In the genomic region with DNA sequence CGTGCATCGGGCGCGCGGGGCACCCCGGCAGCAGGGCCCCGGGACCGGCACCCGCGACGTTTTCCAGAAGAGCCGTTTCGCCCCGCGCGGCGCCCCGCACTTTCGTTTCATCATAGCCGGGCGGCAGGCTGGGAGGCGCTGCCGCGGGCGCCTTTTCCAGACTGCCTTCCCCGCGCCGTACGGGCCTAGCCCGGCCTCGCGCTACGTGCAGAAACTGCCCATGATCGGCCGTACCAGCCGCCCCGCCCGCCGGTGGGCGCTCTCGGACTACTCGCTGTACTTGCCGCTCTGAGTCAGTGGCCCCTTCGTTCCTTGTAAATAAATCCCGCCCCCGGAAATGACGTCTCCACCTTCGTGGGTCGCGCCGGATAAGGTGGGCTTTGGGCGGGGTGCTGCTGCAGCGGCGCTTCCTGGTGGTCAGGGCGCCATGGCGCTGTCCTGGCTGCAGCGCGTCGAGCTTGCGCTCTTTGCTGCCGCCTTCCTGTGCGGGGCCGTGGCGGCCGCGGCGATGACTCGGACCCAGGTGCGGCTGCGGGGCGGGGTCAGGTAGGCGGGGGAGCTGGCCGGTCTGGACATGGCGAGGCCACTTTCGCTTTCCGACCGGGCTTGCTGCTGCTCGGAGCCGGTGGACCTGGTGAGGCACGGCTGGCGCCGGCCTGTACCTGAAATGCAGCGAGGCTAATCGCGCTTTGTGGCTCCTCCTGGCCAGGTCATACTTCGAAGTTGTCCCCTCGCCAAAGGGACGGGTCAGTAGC, we compare ENCODE assay signal across 1 cellular context.
A peak's percentile ranks its signal among the peaks of the same experiment; 100 is the strongest.
TF ChIP-seq lines count a peak whose summit lies in the region.

A gene with protein sequence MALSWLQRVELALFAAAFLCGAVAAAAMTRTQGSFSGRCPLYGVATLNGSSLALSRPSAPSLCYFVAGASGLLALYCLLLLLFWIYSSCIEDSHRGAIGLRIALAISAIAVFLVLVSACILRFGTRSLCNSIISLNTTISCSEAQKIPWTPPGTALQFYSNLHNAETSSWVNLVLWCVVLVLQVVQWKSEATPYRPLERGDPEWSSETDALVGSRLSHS (plus strand): TSS at position 398 of the 755 bp plus-strand sequence. CDS start 30 bp downstream, at position 428.

TF ChIP-seq in HepG2, 621 proteins besides CTCF, POLR2A, EP300 and RAD21 (continued from another document and continues in another):
- TF ChIP-seq, protein P1, sequence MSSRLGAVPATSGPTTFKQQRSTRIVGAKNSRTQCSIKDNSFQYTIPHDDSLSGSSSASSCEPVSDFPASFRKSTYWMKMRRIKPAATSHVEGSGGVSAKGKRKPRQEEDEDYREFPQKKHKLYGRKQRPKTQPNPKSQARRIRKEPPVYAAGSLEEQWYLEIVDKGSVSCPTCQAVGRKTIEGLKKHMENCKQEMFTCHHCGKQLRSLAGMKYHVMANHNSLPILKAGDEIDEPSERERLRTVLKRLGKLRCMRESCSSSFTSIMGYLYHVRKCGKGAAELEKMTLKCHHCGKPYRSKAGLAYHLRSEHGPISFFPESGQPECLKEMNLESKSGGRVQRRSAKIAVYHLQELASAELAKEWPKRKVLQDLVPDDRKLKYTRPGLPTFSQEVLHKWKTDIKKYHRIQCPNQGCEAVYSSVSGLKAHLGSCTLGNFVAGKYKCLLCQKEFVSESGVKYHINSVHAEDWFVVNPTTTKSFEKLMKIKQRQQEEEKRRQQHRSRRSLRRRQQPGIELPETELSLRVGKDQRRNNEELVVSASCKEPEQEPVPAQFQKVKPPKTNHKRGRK (CRISPR knock-in tag; IDR thresholded peaks at IDR 0.05) = no peak; the same call in 1 of the 2 replicates
- 0 out of 2 replicates have a peak, but pooled peaks have one; percentile 16 for TF ChIP-seq STAT5B (CRISPR knock-in tag; IDR thresholded peaks at IDR 0.05)
- peak; percentile 78 for TF ChIP-seq JUND (CRISPR knock-in tag; IDR thresholded peaks at IDR 0.05)
- no peak for TF ChIP-seq ZC3H4 (CRISPR knock-in tag; IDR thresholded peaks at IDR 0.05; ENCODE audit: borderline replicate concordance)
- peak; percentile 96 for TF ChIP-seq KMT2A (CRISPR knock-in tag; IDR thresholded peaks at IDR 0.05)
- peak; percentile 97; the same call in 1 of the 2 replicates for TF ChIP-seq ZSCAN21 (CRISPR knock-in tag; IDR thresholded peaks at IDR 0.05; ENCODE audit: borderline replicate concordance)
- 0 out of 2 replicates have a peak, but pooled peaks have one; percentile 69 for TF ChIP-seq ZNF234 (CRISPR knock-in tag; conservative IDR thresholded peaks at IDR 0.05)
- peak; percentile 19 for TF ChIP-seq MED8 (CRISPR knock-in tag; IDR thresholded peaks at IDR 0.05; ENCODE audit: insufficient replicate concordance)
- TF ChIP-seq, protein P2, sequence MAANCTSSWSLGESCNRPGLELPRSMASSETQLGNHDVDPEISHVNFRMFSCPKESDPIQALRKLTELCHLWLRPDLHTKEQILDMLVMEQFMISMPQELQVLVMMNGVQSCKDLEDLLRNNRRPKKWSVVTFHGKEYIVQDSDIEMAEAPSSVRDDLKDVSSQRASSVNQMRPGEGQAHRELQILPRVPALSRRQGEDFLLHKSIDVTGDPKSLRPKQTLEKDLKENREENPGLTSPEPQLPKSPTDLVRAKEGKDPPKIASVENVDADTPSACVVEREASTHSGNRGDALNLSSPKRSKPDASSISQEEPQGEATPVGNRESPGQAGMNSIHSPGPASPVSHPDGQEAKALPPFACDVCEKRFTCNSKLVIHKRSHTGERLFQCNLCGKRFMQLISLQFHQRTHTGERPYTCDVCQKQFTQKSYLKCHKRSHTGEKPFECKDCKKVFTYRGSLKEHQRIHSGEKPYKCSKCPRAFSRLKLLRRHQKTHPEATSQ (CRISPR knock-in tag; IDR thresholded peaks at IDR 0.05; ENCODE audit: borderline replicate concordance) = peak; percentile 91
- peak; percentile 93 for TF ChIP-seq POLR2AphosphoS5 (IDR thresholded peaks at IDR 0.05; ENCODE audit: low read depth, low read length)
- TF ChIP-seq KLF6 (CRISPR knock-in tag; IDR thresholded peaks at IDR 0.05) = peak; percentile 67
- TF ChIP-seq ZNF468 (CRISPR knock-in tag; IDR thresholded peaks at IDR 0.05) = no peak
- TF ChIP-seq GLI4 (CRISPR knock-in tag; IDR thresholded peaks at IDR 0.05; ENCODE audit: borderline replicate concordance) = no peak
- TF ChIP-seq NFATC3 (CRISPR knock-in tag; IDR thresholded peaks at IDR 0.05) = no peak
- peak; percentile 5; the same call in 1 of the 2 replicates for TF ChIP-seq ATAD3A (CRISPR knock-in tag; IDR thresholded peaks at IDR 0.05)
- TF ChIP-seq, protein P3, sequence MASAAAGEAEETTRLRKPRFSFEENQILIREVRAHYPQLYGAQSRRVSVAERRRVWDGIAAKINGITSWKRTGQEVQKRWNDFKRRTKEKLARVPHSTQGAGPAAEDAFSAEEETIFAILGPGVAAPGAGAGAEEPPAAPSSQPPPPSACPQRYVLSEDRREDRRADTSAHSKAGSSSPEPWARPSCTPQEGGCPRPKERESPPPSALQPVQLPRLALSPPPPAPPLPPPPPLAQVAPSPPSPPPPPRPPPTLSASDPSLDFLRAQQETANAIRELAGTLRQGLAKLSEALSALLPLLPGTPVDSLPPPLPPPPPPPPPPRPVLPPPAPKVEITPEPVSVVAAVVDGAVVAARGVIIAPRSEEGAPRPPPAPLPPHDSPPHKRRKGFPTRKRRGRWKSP (CRISPR knock-in tag; IDR thresholded peaks at IDR 0.05) = peak; percentile 94
- peak; percentile 88 for TF ChIP-seq NCOA1 (CRISPR knock-in tag; IDR thresholded peaks at IDR 0.05)
- peak; percentile 86 for TF ChIP-seq ZFX (CRISPR knock-in tag; IDR thresholded peaks at IDR 0.05; ENCODE audit: low read depth)
- TF ChIP-seq, protein P4, sequence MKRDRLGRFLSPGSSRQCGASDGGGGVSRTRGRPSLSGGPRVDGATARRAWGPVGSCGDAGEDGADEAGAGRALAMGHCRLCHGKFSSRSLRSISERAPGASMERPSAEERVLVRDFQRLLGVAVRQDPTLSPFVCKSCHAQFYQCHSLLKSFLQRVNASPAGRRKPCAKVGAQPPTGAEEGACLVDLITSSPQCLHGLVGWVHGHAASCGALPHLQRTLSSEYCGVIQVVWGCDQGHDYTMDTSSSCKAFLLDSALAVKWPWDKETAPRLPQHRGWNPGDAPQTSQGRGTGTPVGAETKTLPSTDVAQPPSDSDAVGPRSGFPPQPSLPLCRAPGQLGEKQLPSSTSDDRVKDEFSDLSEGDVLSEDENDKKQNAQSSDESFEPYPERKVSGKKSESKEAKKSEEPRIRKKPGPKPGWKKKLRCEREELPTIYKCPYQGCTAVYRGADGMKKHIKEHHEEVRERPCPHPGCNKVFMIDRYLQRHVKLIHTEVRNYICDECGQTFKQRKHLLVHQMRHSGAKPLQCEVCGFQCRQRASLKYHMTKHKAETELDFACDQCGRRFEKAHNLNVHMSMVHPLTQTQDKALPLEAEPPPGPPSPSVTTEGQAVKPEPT (CRISPR knock-in tag; IDR thresholded peaks at IDR 0.05; ENCODE audit: low read depth) = no peak
- peak; percentile 41; the same call in 1 of the 2 replicates for TF ChIP-seq RFXANK (CRISPR knock-in tag; IDR thresholded peaks at IDR 0.05)
- no peak for TF ChIP-seq ATRX (CRISPR knock-in tag; IDR thresholded peaks at IDR 0.05; ENCODE audit: borderline replicate concordance)
- no peak for TF ChIP-seq ZNF256 (CRISPR knock-in tag; conservative IDR thresholded peaks at IDR 0.05)
- TF ChIP-seq ZNF337 (CRISPR knock-in tag; IDR thresholded peaks at IDR 0.05; ENCODE audit: borderline replicate concordance, low read depth) = peak; percentile 87; the same call in 1 of the 2 replicates
- TF ChIP-seq, protein P5, sequence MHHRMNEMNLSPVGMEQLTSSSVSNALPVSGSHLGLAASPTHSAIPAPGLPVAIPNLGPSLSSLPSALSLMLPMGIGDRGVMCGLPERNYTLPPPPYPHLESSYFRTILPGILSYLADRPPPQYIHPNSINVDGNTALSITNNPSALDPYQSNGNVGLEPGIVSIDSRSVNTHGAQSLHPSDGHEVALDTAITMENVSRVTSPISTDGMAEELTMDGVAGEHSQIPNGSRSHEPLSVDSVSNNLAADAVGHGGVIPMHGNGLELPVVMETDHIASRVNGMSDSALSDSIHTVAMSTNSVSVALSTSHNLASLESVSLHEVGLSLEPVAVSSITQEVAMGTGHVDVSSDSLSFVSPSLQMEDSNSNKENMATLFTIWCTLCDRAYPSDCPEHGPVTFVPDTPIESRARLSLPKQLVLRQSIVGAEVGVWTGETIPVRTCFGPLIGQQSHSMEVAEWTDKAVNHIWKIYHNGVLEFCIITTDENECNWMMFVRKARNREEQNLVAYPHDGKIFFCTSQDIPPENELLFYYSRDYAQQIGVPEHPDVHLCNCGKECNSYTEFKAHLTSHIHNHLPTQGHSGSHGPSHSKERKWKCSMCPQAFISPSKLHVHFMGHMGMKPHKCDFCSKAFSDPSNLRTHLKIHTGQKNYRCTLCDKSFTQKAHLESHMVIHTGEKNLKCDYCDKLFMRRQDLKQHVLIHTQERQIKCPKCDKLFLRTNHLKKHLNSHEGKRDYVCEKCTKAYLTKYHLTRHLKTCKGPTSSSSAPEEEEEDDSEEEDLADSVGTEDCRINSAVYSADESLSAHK (CRISPR knock-in tag; IDR thresholded peaks at IDR 0.05; ENCODE audit: borderline replicate concordance) = no peak
- TF ChIP-seq ZNF75D (CRISPR knock-in tag; IDR thresholded peaks at IDR 0.05; ENCODE audit: borderline replicate concordance) = no peak
- no peak; the same call in 1 of the 2 replicates for TF ChIP-seq RARA (CRISPR knock-in tag; IDR thresholded peaks at IDR 0.05)
- peak; percentile 91; the same call in 1 of the 2 replicates for TF ChIP-seq ZNF678 (CRISPR knock-in tag; IDR thresholded peaks at IDR 0.05)
- TF ChIP-seq ZNF614 (CRISPR knock-in tag; IDR thresholded peaks at IDR 0.05; ENCODE audit: borderline replicate concordance) = peak; percentile 72; the same call in 1 of the 2 replicates
- peak; percentile 74; the same call in 1 of the 2 replicates for TF ChIP-seq MAZ (IDR thresholded peaks at IDR 0.05; ENCODE audit: borderline replicate concordance, low read depth, low read length)
- TF ChIP-seq MAZ (CRISPR knock-in tag; IDR thresholded peaks at IDR 0.05; ENCODE audit: low read depth) = peak; percentile 91
- no peak for TF ChIP-seq ZNF737 (CRISPR knock-in tag; IDR thresholded peaks at IDR 0.05; ENCODE audit: borderline replicate concordance)
- TF ChIP-seq ZNF652 (CRISPR knock-in tag; IDR thresholded peaks at IDR 0.05; ENCODE audit: borderline replicate concordance, low read depth) = no peak
- peak; percentile 96 for TF ChIP-seq EEA1 (CRISPR knock-in tag; IDR thresholded peaks at IDR 0.05; ENCODE audit: borderline replicate concordance)
- TF ChIP-seq, protein P6, sequence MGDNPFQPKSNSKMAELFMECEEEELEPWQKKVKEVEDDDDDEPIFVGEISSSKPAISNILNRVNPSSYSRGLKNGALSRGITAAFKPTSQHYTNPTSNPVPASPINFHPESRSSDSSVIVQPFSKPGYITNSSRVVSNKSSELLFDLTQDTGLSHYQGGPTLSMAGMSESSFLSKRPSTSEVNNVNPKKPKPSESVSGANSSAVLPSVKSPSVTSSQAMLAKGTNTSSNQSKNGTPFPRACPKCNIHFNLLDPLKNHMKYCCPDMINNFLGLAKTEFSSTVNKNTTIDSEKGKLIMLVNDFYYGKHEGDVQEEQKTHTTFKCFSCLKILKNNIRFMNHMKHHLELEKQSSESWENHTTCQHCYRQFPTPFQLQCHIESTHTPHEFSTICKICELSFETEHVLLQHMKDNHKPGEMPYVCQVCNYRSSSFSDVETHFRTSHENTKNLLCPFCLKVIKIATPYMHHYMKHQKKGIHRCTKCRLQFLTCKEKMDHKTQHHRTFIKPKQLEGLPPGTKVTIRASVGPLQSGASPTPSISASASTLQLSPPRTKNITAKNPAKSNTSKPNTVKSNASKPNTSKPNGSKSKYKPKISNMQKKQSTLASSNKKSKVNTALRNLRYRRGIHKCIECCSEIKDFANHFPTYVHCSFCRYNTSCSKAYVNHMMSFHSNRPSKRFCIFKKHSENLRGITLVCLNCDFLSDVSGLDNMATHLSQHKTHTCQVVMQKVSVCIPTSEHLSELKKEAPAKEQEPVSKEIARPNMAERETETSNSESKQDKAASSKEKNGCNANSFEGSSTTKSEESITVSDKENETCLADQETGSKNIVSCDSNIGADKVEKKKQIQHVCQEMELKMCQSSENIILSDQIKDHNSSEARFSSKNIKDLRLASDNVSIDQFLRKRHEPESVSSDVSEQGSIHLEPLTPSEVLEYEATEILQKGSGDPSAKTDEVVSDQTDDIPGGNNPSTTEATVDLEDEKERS (CRISPR knock-in tag; IDR thresholded peaks at IDR 0.05) = 0 out of 2 replicates have a peak, but pooled peaks have one; percentile 52
- TF ChIP-seq ZNF329 (CRISPR knock-in tag; IDR thresholded peaks at IDR 0.05; ENCODE audit: low read depth) = no peak
- TF ChIP-seq ZSCAN9 (CRISPR knock-in tag; IDR thresholded peaks at IDR 0.05; ENCODE audit: borderline replicate concordance) = peak; percentile 72; the same call in 1 of the 2 replicates
- TF ChIP-seq NAIF1 (CRISPR knock-in tag; IDR thresholded peaks at IDR 0.05; ENCODE audit: borderline replicate concordance) = no peak
- TF ChIP-seq FOSL2 (CRISPR knock-in tag; IDR thresholded peaks at IDR 0.05) = peak; percentile 84
- TF ChIP-seq MLLT10 (CRISPR knock-in tag; IDR thresholded peaks at IDR 0.05) = no peak
- TF ChIP-seq CHCHD3 (CRISPR knock-in tag; IDR thresholded peaks at IDR 0.05) = 0 out of 2 replicates have a peak, but pooled peaks have one; percentile 43
- TF ChIP-seq ZNF761 (CRISPR knock-in tag; conservative IDR thresholded peaks at IDR 0.05) = peak; percentile 83
- TF ChIP-seq WIZ (CRISPR knock-in tag; IDR thresholded peaks at IDR 0.05) = peak; percentile 87
- no peak for TF ChIP-seq TEAD2 (CRISPR knock-in tag; IDR thresholded peaks at IDR 0.05)
- TF ChIP-seq TBX3 (IDR thresholded peaks at IDR 0.05; ENCODE audit: borderline replicate concordance) = 0 out of 2 replicates have a peak, but pooled peaks have one; percentile 27
- TF ChIP-seq TEAD3 (CRISPR knock-in tag; optimal IDR thresholded peaks at IDR 0.05; ENCODE audit: borderline replicate concordance) = peak; percentile 22
- TF ChIP-seq NR3C1 (CRISPR knock-in tag; IDR thresholded peaks at IDR 0.05) = no peak
- TF ChIP-seq SNAI1 (CRISPR knock-in tag; IDR thresholded peaks at IDR 0.05; ENCODE audit: borderline replicate concordance) = 0 out of 2 replicates have a peak, but pooled peaks have one; percentile 18
- TF ChIP-seq, protein P7, sequence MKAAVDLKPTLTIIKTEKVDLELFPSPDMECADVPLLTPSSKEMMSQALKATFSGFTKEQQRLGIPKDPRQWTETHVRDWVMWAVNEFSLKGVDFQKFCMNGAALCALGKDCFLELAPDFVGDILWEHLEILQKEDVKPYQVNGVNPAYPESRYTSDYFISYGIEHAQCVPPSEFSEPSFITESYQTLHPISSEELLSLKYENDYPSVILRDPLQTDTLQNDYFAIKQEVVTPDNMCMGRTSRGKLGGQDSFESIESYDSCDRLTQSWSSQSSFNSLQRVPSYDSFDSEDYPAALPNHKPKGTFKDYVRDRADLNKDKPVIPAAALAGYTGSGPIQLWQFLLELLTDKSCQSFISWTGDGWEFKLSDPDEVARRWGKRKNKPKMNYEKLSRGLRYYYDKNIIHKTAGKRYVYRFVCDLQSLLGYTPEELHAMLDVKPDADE (CRISPR knock-in tag; IDR thresholded peaks at IDR 0.05) = 0 out of 2 replicates have a peak, but pooled peaks have one; percentile 44
- no peak for TF ChIP-seq HOXD1 (CRISPR knock-in tag; IDR thresholded peaks at IDR 0.05)
- peak; percentile 72 for TF ChIP-seq XRCC5 (optimal IDR thresholded peaks at IDR 0.05; ENCODE audit: low read length)
- peak; percentile 78; the same call in 1 of the 2 replicates for TF ChIP-seq ZMYM2 (CRISPR knock-in tag; IDR thresholded peaks at IDR 0.05)
- TF ChIP-seq JARID2 (CRISPR knock-in tag; IDR thresholded peaks at IDR 0.05; ENCODE audit: insufficient replicate concordance) = peak; percentile 29
- TF ChIP-seq ZZZ3 (CRISPR knock-in tag; IDR thresholded peaks at IDR 0.05; ENCODE audit: borderline replicate concordance) = peak; percentile 69; the same call in 1 of the 2 replicates
- TF ChIP-seq BRCA1 (CRISPR knock-in tag; IDR thresholded peaks at IDR 0.05) = peak; percentile 75; the same call in 1 of the 2 replicates
